14 cellular contexts compared by ENCODE assay signal in the genomic region with DNA sequence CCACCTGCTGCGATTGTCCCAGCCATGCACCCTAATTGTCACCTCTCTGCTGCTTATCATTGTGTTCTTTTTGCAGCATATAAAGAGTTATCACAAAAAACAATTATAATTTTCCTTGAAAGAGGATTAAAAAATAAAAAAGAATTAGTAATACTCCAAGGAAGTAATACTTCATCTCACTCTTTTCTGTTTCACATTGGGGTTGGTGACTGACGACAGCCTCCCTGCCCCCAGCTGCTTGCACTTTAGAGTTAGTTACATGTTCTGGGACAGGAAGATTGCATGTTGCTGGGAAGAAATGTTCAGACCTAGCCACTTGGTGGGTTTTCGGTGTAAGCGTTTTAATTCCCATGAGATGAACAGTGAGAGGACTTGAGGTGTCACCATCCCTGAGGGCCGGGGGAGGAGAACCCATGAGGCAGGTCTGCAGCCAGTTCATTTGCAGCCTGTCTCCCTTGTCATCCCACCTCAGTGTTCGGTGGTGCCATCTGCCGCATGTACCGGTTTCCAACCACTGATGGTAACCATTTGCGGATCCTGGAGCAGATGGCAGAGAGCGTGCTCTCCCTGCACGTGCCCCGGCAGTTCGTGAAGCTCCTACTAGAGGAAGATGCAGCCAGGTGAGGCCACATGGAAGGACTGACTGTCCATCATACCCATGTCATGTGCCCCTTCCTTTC.
"Had no signal": no experiment of that assay in that cellular context is flagged by ENCODE, and none has a peak within 500 bp of the region (broad histone marks: within the 10 kb centered on the region; RNA-seq: fewer than 3 reads in every experiment).

No MANE protein-coding gene starts in this region.

- H3K27ac ChIP-seq: body of pancreas, lower lobe of right lung, ovary had no signal

- H3K4me3 Mint-ChIP-seq: activated CD4-positive, alpha-beta T cell treated with anti-CD3 and anti-CD28 coated beads, Interleukin-2, amount 10 ng/mL, durations not matched to agents 7 days and 5 days; activated naive CD8-positive, alpha-beta T cell treated with anti-CD3 and anti-CD28 coated beads for 36 hours; endodermal cell; neural crest cell; T-helper 1 cell treated with Interleukin-12 subunit alpha and Interleukin-12 subunit beta and Interleukin-4 antibody, amounts not matched to agents 30 μg/mL and 1 μg/mL, for 36 hours; WTC11 had no signal

- H3K4me1 Mint-ChIP-seq: endodermal cell, WTC11 had no signal

- H3K27ac Mint-ChIP-seq: activated naive CD8-positive, alpha-beta T cell treated with anti-CD3 and anti-CD28 coated beads for 36 hours; endodermal cell; T-helper 1 cell treated with Interleukin-12 subunit alpha and Interleukin-12 subunit beta and Interleukin-4 antibody, amounts not matched to agents 30 μg/mL and 1 μg/mL, for 36 hours; WTC11 had no signal

- H3K27me3 ChIP-seq: body of pancreas, ovary, right lobe of liver had no signal

- ATAC-seq: body of pancreas, left colon, lower lobe of right lung, WTC11 had no signal

- DNase-seq: activated CD4-positive, alpha-beta T cell treated with anti-CD3 and anti-CD28 coated beads, Interleukin-2, amount 10 ng/mL, durations not matched to agents 7 days and 5 days; activated naive CD8-positive, alpha-beta T cell treated with anti-CD3 and anti-CD28 coated beads for 36 hours; activated T-cell treated with anti-CD3 and anti-CD28 coated beads for 4 hours; amygdala; body of pancreas; central memory CD4-positive, alpha-beta T cell; endodermal cell; left colon; lower lobe of right lung; ovary; right lobe of liver had no signal

- H3K9me3 Mint-ChIP-seq: activated CD4-positive, alpha-beta T cell treated with anti-CD3 and anti-CD28 coated beads, Interleukin-2, amount 10 ng/mL, durations not matched to agents 7 days and 5 days; activated naive CD8-positive, alpha-beta T cell treated with anti-CD3 and anti-CD28 coated beads for 36 hours; endodermal cell; neural crest cell; T-helper 1 cell treated with Interleukin-12 subunit alpha and Interleukin-12 subunit beta and Interleukin-4 antibody, amounts not matched to agents 30 μg/mL and 1 μg/mL, for 36 hours had no signal

- H3K4me1 ChIP-seq: body of pancreas, lower lobe of right lung, right lobe of liver had no signal

- H3K4me3 ChIP-seq: body of pancreas, lower lobe of right lung, ovary, right lobe of liver had no signal

- H3K9me3 ChIP-seq: body of pancreas, lower lobe of right lung, ovary, right lobe of liver had no signal

- H3K36me3 ChIP-seq: ovary had no signal

- H3K27me3 Mint-ChIP-seq: activated CD4-positive, alpha-beta T cell treated with anti-CD3 and anti-CD28 coated beads, Interleukin-2, amount 10 ng/mL, durations not matched to agents 7 days and 5 days; activated naive CD8-positive, alpha-beta T cell treated with anti-CD3 and anti-CD28 coated beads for 36 hours had no signal
